In genomic region chr4:102431608-102431961, GRCh38 we compare ENCODE assay signal across 8 cellular contexts.
A peak's percentile ranks its signal among the peaks of the same experiment; 100 is the strongest.
DNase-seq lines count a peak whose midpoint lies in the region; ATAC-seq and TF ChIP-seq lines count a peak whose summit lies in the region.

No MANE protein-coding gene starts in this region.

- no peak for ATAC-seq in naive thymus-derived CD4-positive, alpha-beta T cell
- ATAC-seq in HG02870 (IDR thresholded peaks at IDR 0.05; ENCODE audit: unreplicated experiment): no peak

- H3K27ac ChIP-seq in naive thymus-derived CD4-positive, alpha-beta T cell (ENCODE audit: low read depth, low read length): peak overlapping the region; percentile 67

- peaks cover 4% of the 10 kb centered on the region for H3K36me3 Mint-ChIP-seq in chondrocyte (ENCODE audit: low read depth)
- peaks cover 0 to 3% (median 0%) of the 10 kb centered on the region in 5 donors for H3K36me3 Mint-ChIP-seq in naive thymus-derived CD4-positive, alpha-beta T cell

- intact Hi-C loops in naive thymus-derived CD4-positive, alpha-beta T cell (cut with micrococcal nuclease): loop anchor here (1.0 to 10.0 kb wide), 23 partner anchors 16 to 1262 kb away; partner anchors contain the start of genes BDH2 (in 2 of the 2), CISD2 (in 2 of the 2), PPP3CA (in 2 of the 2) and SLC39A8 (in 2 of the 2)

- H3K27me3 ChIP-seq in naive thymus-derived CD4-positive, alpha-beta T cell (ENCODE audit: control insufficient read depth in 2 of 2, insufficient read depth in 2 of 2, low read length in 2 of 2): no peaks in the 10 kb centered on the region

- no peaks in the 10 kb centered on the region for H3K27me3 Mint-ChIP-seq in chondrocyte (ENCODE audit: low read depth)
- H3K27me3 Mint-ChIP-seq in naive thymus-derived CD4-positive, alpha-beta T cell: peaks cover 0 to 16% (median 0%) of the 10 kb centered on the region in 5 donors

- H3K4me3 ChIP-seq in AG09309 (ENCODE audit: control insufficient read depth, low read depth, low read length): peak overlapping the region; percentile 45; the same call in 1 of the 2 replicates
- H3K4me3 ChIP-seq in Jurkat, Clone E6-1 (ENCODE audit: low read length): peak overlapping the region; percentile 51
- H3K4me3 ChIP-seq in naive thymus-derived CD4-positive, alpha-beta T cell (ENCODE audit: low read length): peak overlapping the region; percentile 72

- no peak overlapping the region for H3K27ac Mint-ChIP-seq in chondrocyte (ENCODE audit: unreplicated experiment)
- H3K27ac Mint-ChIP-seq in naive thymus-derived CD4-positive, alpha-beta T cell: peak overlapping the region in 6 of 9 donors; percentile 26 to 89 (median 76)

- H3K4me3 Mint-ChIP-seq in chondrocyte (ENCODE audit: unreplicated experiment): no peak overlapping the region
- H3K4me3 Mint-ChIP-seq in naive thymus-derived CD4-positive, alpha-beta T cell: peak overlapping the region; percentile 75 to 92 (median 88)

- peaks cover 16% of the 10 kb centered on the region for H3K9me3 Mint-ChIP-seq in chondrocyte (ENCODE audit: low read depth)
- no peaks in the 10 kb centered on the region for H3K9me3 Mint-ChIP-seq in naive thymus-derived CD4-positive, alpha-beta T cell

- H3K36me3 ChIP-seq in naive thymus-derived CD4-positive, alpha-beta T cell (ENCODE audit: control insufficient read depth in 2 of 3, insufficient read depth in 3 of 3, low read length in 3 of 3): no peaks in the 10 kb centered on the region

- H3K4me1 Mint-ChIP-seq in chondrocyte (ENCODE audit: low read depth): peaks cover 14% of the 10 kb centered on the region
- H3K4me1 Mint-ChIP-seq in naive thymus-derived CD4-positive, alpha-beta T cell: peaks cover 0 to 19% (median 5%) of the 10 kb centered on the region in 7 donors

- CTCF ChIA-PET in naive thymus-derived CD4-positive, alpha-beta T cell (lab: Charles Lee): interaction anchor here (0.7 to 1.2 kb wide), 8 partner anchors 14 to 668 kb away, joined by 3 to 4 read pairs (median 3); partner anchors contain the start of genes BDH2 and SLC39A8

- H3K4me1 ChIP-seq in naive thymus-derived CD4-positive, alpha-beta T cell (ENCODE audit: control insufficient read depth in 2 of 2, insufficient read depth in 2 of 2, low read length in 2 of 2): no peaks in the 10 kb centered on the region

- POLR2A ChIA-PET in naive thymus-derived CD4-positive, alpha-beta T cell (lab: Charles Lee): interaction anchor here (1.8 to 2.2 kb wide), 2 partner anchors 86 to 396 kb away, joined by 8 to 10 read pairs; partner anchors contain the start of genes SLC39A8 and UBE2D3

- DNase-seq in AG09309 (ENCODE audit: low read depth) (no peak), chondrocyte (ENCODE audit: low spot score) (no peak), NCI-H2107 (lab: John Stamatoyannopoulos, UW) (no peak), NCI-H187 treated with DMSO at 0.1 percent for 48 hours (lab: John Stamatoyannopoulos, UW) (no peak)
- no peak for DNase-seq in Jurkat, Clone E6-1 (ENCODE audit: low read depth, low spot score)
- no peak for DNase-seq in naive thymus-derived CD4-positive, alpha-beta T cell
- no peak for DNase-seq in activated CD8-positive, alpha-beta memory T cell treated with anti-CD3 and anti-CD28 coated beads, Interleukin-2, amount 50 U/mL, for 4 hours

- no peaks in the 10 kb centered on the region for H3K9me3 ChIP-seq in naive thymus-derived CD4-positive, alpha-beta T cell (ENCODE audit: control insufficient read depth in 2 of 3, low read length in 3 of 3)

- TF ChIP-seq CTCF in AG09309 (IDR thresholded peaks at IDR 0.05; ENCODE audit: control insufficient read depth, insufficient read depth, low read depth, low read length, missing control alignments): no peak
- TF ChIP-seq CTCF in chondrocyte (IDR thresholded peaks at IDR 0.05): peak; percentile 47
